In genomic region chr16:50631249-50631984, GRCh38 we compare ENCODE assay signal across 2 cellular contexts.
A peak's percentile ranks its signal among the peaks of the same experiment; 100 is the strongest.
TF ChIP-seq lines count a peak whose summit lies in the region.

No MANE protein-coding gene starts in this region.

TF ChIP-seq in HepG2, 621 proteins besides CTCF, POLR2A, EP300 and RAD21 (continues in another document):
- TF ChIP-seq ZNF557 (CRISPR knock-in tag; IDR thresholded peaks at IDR 0.05) (no peak), ZFAT (CRISPR knock-in tag; conservative IDR thresholded peaks at IDR 0.05) (no peak), ZNF326 (CRISPR knock-in tag; IDR thresholded peaks at IDR 0.05; ENCODE audit: borderline replicate concordance) (no peak), ZNF562 (CRISPR knock-in tag; IDR thresholded peaks at IDR 0.05; ENCODE audit: borderline replicate concordance) (no peak), ATF4 (CRISPR knock-in tag; IDR thresholded peaks at IDR 0.05) (no peak), MYC (CRISPR knock-in tag; IDR thresholded peaks at IDR 0.05; ENCODE audit: borderline replicate concordance) (no peak), STAG1 (CRISPR knock-in tag; IDR thresholded peaks at IDR 0.05) (no peak), BHLHE40 (IDR thresholded peaks at IDR 0.05; ENCODE audit: low read length) (no peak), KDM1A (CRISPR knock-in tag; IDR thresholded peaks at IDR 0.05) (no peak), ZFP41 (CRISPR knock-in tag; IDR thresholded peaks at IDR 0.05; ENCODE audit: borderline replicate concordance) (no peak), YEATS4 (CRISPR knock-in tag; IDR thresholded peaks at IDR 0.05; ENCODE audit: borderline replicate concordance) (no peak), AGO2 (optimal IDR thresholded peaks at IDR 0.05; ENCODE audit: low read depth, low read length) (peak; percentile 99), POLR2AphosphoS5 (IDR thresholded peaks at IDR 0.05; ENCODE audit: low read depth, low read length) (0 out of 2 replicates have a peak, but pooled peaks have one; percentile 2), FOSL1 (CRISPR knock-in tag; IDR thresholded peaks at IDR 0.05; ENCODE audit: borderline replicate concordance) (no peak), ZNF704 (CRISPR knock-in tag; IDR thresholded peaks at IDR 0.05; ENCODE audit: borderline replicate concordance) (no peak), ERF (CRISPR knock-in tag; IDR thresholded peaks at IDR 0.05) (no peak), POLR2AphosphoS2 (IDR thresholded peaks at IDR 0.05; ENCODE audit: low read depth, low read length) (0 out of 2 replicates have a peak, but pooled peaks have one; percentile 31), ZFYVE20 (CRISPR knock-in tag; IDR thresholded peaks at IDR 0.05; ENCODE audit: borderline replicate concordance, low read depth) (no peak), GATAD2A (CRISPR knock-in tag; IDR thresholded peaks at IDR 0.05) (no peak), ZBTB40 (IDR thresholded peaks at IDR 0.05) (no peak), ZBTB40 (CRISPR knock-in tag; IDR thresholded peaks at IDR 0.05) (no peak), HNRNPL (IDR thresholded peaks at IDR 0.05; ENCODE audit: low read depth, low read length) (0 out of 2 replicates have a peak, but pooled peaks have one; percentile 45)

TF ChIP-seq in H1, 55 proteins besides CTCF, POLR2A, EP300 and RAD21:
- no peak for TF ChIP-seq GABPA (IDR thresholded peaks at IDR 0.05; ENCODE audit: borderline replicate concordance, insufficient read depth, low read length)
- no peak for TF ChIP-seq HDAC2 (IDR thresholded peaks at IDR 0.05; ENCODE audit: borderline replicate concordance in 1 of 2, low read depth in 2 of 2, low read length in 2 of 2)
- TF ChIP-seq ATF2 (IDR thresholded peaks at IDR 0.05; ENCODE audit: low read length), result no peak
- TF ChIP-seq MAX (IDR thresholded peaks at IDR 0.05), result no peak
